Comparison of ENCODE assay signal across 2 cellular contexts in the genomic region with DNA sequence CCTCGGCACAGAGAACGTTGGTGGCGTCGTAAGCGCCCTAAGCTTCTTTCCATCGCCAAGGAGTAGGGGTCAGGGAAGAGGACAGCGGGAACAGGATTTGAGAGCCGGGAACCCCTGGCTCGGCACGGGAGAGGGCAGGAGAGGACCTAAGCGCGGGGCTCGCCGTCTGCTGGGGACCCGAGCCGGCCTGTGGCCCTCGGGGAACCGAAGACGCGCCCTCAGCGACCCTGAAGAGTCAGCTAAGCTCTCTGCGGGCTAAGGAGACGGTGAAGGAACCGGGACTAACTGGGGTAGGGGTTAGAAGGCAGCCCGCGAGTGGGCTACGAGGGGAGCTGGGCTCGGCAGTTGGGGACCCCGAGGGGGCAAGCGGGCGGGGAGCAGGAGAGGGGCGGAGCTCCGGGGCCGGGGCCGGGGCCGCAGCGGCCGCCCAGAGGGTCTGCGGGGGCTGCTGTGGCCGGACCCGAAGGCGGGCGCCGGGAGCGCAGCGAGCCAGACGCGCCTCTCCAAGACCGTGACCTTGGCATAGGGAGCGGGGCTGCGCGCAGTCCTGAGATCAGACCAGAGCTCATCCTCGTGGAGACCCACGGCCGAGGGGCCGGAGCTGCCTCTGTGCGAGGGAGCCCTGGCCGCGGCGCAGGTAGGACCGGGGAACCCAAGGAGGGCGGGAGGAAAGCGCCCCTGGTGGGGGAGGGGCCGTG.
A peak's percentile ranks its signal among the peaks of the same experiment; 100 is the strongest.
TF ChIP-seq lines count a peak whose summit lies in the region.

No MANE protein-coding gene starts in this region.

TF ChIP-seq in endothelial cell of umbilical vein, 7 proteins besides CTCF, POLR2A, EP300 and RAD21 (continued from another document):
- TF ChIP-seq EZH2 (IDR thresholded peaks at IDR 0.05; ENCODE audit: borderline replicate concordance, low read depth, low read length, severe bottlenecking) (peak; percentile 64), MYC (IDR thresholded peaks at IDR 0.05; ENCODE audit: low read depth, low read length) (no peak)

TF ChIP-seq in neural cell, 6 proteins besides CTCF, POLR2A, EP300 and RAD21 (continued from another document):
- TF ChIP-seq, protein P1, sequence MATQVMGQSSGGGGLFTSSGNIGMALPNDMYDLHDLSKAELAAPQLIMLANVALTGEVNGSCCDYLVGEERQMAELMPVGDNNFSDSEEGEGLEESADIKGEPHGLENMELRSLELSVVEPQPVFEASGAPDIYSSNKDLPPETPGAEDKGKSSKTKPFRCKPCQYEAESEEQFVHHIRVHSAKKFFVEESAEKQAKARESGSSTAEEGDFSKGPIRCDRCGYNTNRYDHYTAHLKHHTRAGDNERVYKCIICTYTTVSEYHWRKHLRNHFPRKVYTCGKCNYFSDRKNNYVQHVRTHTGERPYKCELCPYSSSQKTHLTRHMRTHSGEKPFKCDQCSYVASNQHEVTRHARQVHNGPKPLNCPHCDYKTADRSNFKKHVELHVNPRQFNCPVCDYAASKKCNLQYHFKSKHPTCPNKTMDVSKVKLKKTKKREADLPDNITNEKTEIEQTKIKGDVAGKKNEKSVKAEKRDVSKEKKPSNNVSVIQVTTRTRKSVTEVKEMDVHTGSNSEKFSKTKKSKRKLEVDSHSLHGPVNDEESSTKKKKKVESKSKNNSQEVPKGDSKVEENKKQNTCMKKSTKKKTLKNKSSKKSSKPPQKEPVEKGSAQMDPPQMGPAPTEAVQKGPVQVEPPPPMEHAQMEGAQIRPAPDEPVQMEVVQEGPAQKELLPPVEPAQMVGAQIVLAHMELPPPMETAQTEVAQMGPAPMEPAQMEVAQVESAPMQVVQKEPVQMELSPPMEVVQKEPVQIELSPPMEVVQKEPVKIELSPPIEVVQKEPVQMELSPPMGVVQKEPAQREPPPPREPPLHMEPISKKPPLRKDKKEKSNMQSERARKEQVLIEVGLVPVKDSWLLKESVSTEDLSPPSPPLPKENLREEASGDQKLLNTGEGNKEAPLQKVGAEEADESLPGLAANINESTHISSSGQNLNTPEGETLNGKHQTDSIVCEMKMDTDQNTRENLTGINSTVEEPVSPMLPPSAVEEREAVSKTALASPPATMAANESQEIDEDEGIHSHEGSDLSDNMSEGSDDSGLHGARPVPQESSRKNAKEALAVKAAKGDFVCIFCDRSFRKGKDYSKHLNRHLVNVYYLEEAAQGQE (IDR thresholded peaks at IDR 0.05; ENCODE audit: borderline replicate concordance): no peak
- TF ChIP-seq SMC3 (conservative IDR thresholded peaks at IDR 0.05; ENCODE audit: poor library complexity) (no peak), TAF1 (IDR thresholded peaks at IDR 0.05; ENCODE audit: low read depth) (no peak)
